ENCODE assay signal across 24 cellular contexts in the genomic region with DNA sequence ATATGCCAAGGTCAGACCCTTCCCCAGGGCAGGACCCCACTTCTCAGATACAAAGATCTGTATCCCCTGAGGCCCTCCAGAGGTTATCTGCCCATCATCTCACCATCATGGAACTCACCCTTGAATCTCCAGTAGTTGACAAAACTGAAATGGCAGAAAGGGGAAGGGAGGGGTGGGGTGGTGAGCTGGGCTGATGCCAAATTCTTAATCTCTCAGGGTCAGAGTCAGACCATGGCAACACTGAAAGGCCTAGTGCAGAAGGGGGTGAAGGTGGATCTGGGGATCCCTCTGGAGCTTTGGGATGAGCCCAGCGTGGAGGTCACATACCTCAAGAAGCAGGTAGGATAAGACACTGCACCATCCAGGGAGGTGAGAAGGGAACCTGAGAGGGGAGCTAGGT. TPM values are rescaled to one million over a fixed set of nuclear protein-coding genes. Genes with fewer than 3 reads are reported as not detected.
DNase-seq lines count a peak whose midpoint lies in the region; ATAC-seq and TF ChIP-seq lines count a peak whose summit lies in the region.
"Had no signal": no experiment of that assay in that cellular context is flagged by ENCODE, and none has a peak within 500 bp of the region (broad histone marks: within the 10 kb centered on the region; RNA-seq: fewer than 3 reads in every experiment).

No MANE protein-coding gene starts in this region.

- H3K27ac ChIP-seq in left ventricle myocardium inferior (replicated peaks): no peak overlapping the region
- H3K27ac ChIP-seq in VCaP: 0 out of 2 replicates have a peak overlapping the region, but pooled peaks have one; percentile 20
- no peak overlapping the region for H3K27ac ChIP-seq in ovary
- H3K27ac ChIP-seq: HL-60, uterus had no signal

- H3K4me1 ChIP-seq in left ventricle myocardium inferior (peaks cover 54% of the 10 kb centered on the region), ovary (ENCODE audit: insufficient read depth) (no peaks in the 10 kb centered on the region)

- H3K4me1 Mint-ChIP-seq in progenitor cell of endocrine pancreas (ENCODE audit: low read depth): peaks cover 18% of the 10 kb centered on the region

- H3K27me3 Mint-ChIP-seq in progenitor cell of endocrine pancreas: no peaks in the 10 kb centered on the region
- H3K27me3 Mint-ChIP-seq: activated naive CD8-positive, alpha-beta T cell treated with anti-CD3 and anti-CD28 coated beads, Interleukin-2, amount 10 ng/mL, durations not matched to agents 7 days and 5 days had no signal

- no peak for TF ChIP-seq EP300 in ovary (IDR thresholded peaks at IDR 0.05)

- WGBS in ovary, 3 donors: 88 to 94% (median 90%) methylated on average over 1 of the region's 1 CpG

- H3K36me3 Mint-ChIP-seq in progenitor cell of endocrine pancreas (ENCODE audit: insufficient read depth): no peaks in the 10 kb centered on the region

- H3K27ac Mint-ChIP-seq in progenitor cell of endocrine pancreas: peak overlapping the region; percentile 65
- H3K27ac Mint-ChIP-seq: activated naive CD8-positive, alpha-beta T cell treated with anti-CD3 and anti-CD28 coated beads, Interleukin-2, amount 10 ng/mL, durations not matched to agents 7 days and 5 days; activated T-helper 2 cell treated with anti-CD3 and anti-CD28 coated beads, Interferon-gamma antibody, Interleukin-2, Interleukin-4, amounts not matched to agents 10 μg/mL and 5 μg/mL and 100 μg/mL, durations not matched to agents 14 hours and 24 hours and 36 hours; T-helper 1 cell treated with Interleukin-12 subunit alpha and Interleukin-12 subunit beta and Interleukin-4 antibody, amounts not matched to agents 30 μg/mL and 1 μg/mL, for 36 hours had no signal

- TF ChIP-seq CTCF in left ventricle myocardium inferior (IDR thresholded peaks at IDR 0.05; ENCODE audit: borderline replicate concordance) (no peak), VCaP (conservative IDR thresholded peaks at IDR 0.05) (no peak), progenitor cell of endocrine pancreas (IDR thresholded peaks at IDR 0.05; ENCODE audit: unreplicated experiment) (no peak), ovary (IDR thresholded peaks at IDR 0.05) (no peak)

- no peak for ATAC-seq in left ventricle myocardium superior
- no peak for ATAC-seq in GM18861 (IDR thresholded peaks at IDR 0.05; ENCODE audit: unreplicated experiment)
- ATAC-seq in HG03342 (IDR thresholded peaks at IDR 0.05; ENCODE audit: unreplicated experiment): no peak

- H3K9me3 ChIP-seq in left ventricle myocardium inferior (replicated peaks) (no peaks in the 10 kb centered on the region), ovary (no peaks in the 10 kb centered on the region)
- H3K9me3 ChIP-seq: esophagus squamous epithelium, uterus had no signal

- DNase-seq in left ventricle myocardium superior (peak; percentile 3), left ventricle myocardium inferior (no peak), HUDEP-2 (lab: John Stamatoyannopoulos, UW; ENCODE audit: unreplicated experiment in 76 of 76) (peak in 70 of 76 experiments; percentile 15 to 83 (median 51)), progenitor cell of endocrine pancreas (ENCODE audit: low spot score, unreplicated experiment) (no peak), ovary (no peak)
- DNase-seq: activated CD4-positive, alpha-beta T cell treated with anti-CD3 and anti-CD28 coated beads for 48 hours; activated naive CD8-positive, alpha-beta T cell treated with anti-CD3 and anti-CD28 coated beads, Interleukin-2, amount 10 ng/mL, durations not matched to agents 7 days and 5 days; C1 segment of cervical spinal cord; central memory CD4-positive, alpha-beta T cell; endodermal cell; esophagus squamous epithelium; kidney glomerular epithelial cell; NCI-H1694 treated with DMSO at 0.1 percent for 48 hours; NCI-H2171 treated with DMSO at 0.1 percent for 48 hours; NCI-H524 treated with DMSO at 0.1 percent for 48 hours; stimulated activated naive CD4-positive, alpha-beta T cell treated with Interleukin-2 at 50 U/mL for 16 hours; uterus had no signal

- H3K27me3 ChIP-seq in left ventricle myocardium inferior (ENCODE audit: low read depth): no peaks in the 10 kb centered on the region
- H3K27me3 ChIP-seq in ovary: no peaks in the 10 kb centered on the region
- H3K27me3 ChIP-seq: esophagus squamous epithelium, uterus had no signal

- no peak overlapping the region for H3K4me3 ChIP-seq in left ventricle myocardium inferior
- no peak overlapping the region for H3K4me3 ChIP-seq in ovary
- H3K4me3 ChIP-seq: esophagus squamous epithelium, lung, uterus had no signal

- no peak for TF ChIP-seq POLR2A in ovary (IDR thresholded peaks at IDR 0.05)

- H3K36me3 ChIP-seq in left ventricle myocardium inferior (peaks cover 6% of the 10 kb centered on the region), ovary (no peaks in the 10 kb centered on the region)
- H3K36me3 ChIP-seq: uterus had no signal

- H3K4me3 Mint-ChIP-seq in progenitor cell of endocrine pancreas (ENCODE audit: low read depth): no peak overlapping the region
- H3K4me3 Mint-ChIP-seq: activated naive CD8-positive, alpha-beta T cell treated with anti-CD3 and anti-CD28 coated beads, Interleukin-2, amount 10 ng/mL, durations not matched to agents 7 days and 5 days; endodermal cell; T-helper 1 cell treated with Interleukin-12 subunit alpha and Interleukin-12 subunit beta and Interleukin-4 antibody, amounts not matched to agents 30 μg/mL and 1 μg/mL, for 36 hours had no signal

- H3K9me3 Mint-ChIP-seq in progenitor cell of endocrine pancreas (ENCODE audit: low read depth): no peaks in the 10 kb centered on the region
- H3K9me3 Mint-ChIP-seq: activated naive CD8-positive, alpha-beta T cell treated with anti-CD3 and anti-CD28 coated beads, Interleukin-2, amount 10 ng/mL, durations not matched to agents 7 days and 5 days; activated T-helper 2 cell treated with anti-CD3 and anti-CD28 coated beads, Interferon-gamma antibody, Interleukin-2, Interleukin-4, amounts not matched to agents 10 μg/mL and 5 μg/mL and 100 μg/mL, durations not matched to agents 14 hours and 24 hours and 36 hours; endodermal cell; T-helper 1 cell treated with Interleukin-12 subunit alpha and Interleukin-12 subunit beta and Interleukin-4 antibody, amounts not matched to agents 30 μg/mL and 1 μg/mL, for 36 hours had no signal

- intact Hi-C loops in left ventricle myocardium superior (cut with micrococcal nuclease): no loop called here
- intact Hi-C loops in left ventricle myocardium inferior (cut with micrococcal nuclease): no loop called here
- intact Hi-C loops in ovary (cut with DNase I): no loop called here

RNA-seq across cellular contexts. Expression of a gene that starts 3.1 kb away (rescaled TPM):
- 10.8 TPM for total RNA-seq in left ventricle myocardium superior
- total RNA-seq in left ventricle myocardium inferior: 8.5 TPM
- total RNA-seq in progenitor cell of endocrine pancreas: 22.5 and 25.5 TPM in 2 replicates
- total RNA-seq in ovary: 10 to 100 TPM; 11.7 to 28.7 (median 22.0) TPM
- 10 to 100 TPM; 33.9 to 42.8 TPM for polyA plus RNA-seq in ovary

RNA-seq across cellular contexts. Expression of a gene that starts 3.4 kb away (rescaled TPM):
- 31.9 TPM for total RNA-seq in left ventricle myocardium superior
- total RNA-seq in left ventricle myocardium inferior: 34.1 TPM
- 79.6 and 91.2 TPM in 2 replicates for total RNA-seq in progenitor cell of endocrine pancreas
- 10 to 100 TPM; 35.9 to 66.1 (median 57.5) TPM for total RNA-seq in ovary
- polyA plus RNA-seq in ovary: 10 to 100 TPM; 43.1 to 52.1 TPM

RNA-seq across cellular contexts. Expression of a gene that starts 4.2 kb away (rescaled TPM):
- total RNA-seq in left ventricle myocardium superior (2.8 TPM), left ventricle myocardium inferior (2.0 TPM), progenitor cell of endocrine pancreas (1.6 and 2.2 TPM in 2 replicates), ovary (1 to 10 TPM; 3.4 to 6.7 (median 4.5) TPM)
- polyA plus RNA-seq in ovary: 1 to 10 TPM in 1 of 2 donors, under 1 TPM in 1; 0.28 to 3.4 TPM

RNA-seq across cellular contexts. Expression of a gene that starts 21.1 kb away (rescaled TPM):
- total RNA-seq in left ventricle myocardium superior (15.3 TPM), left ventricle myocardium inferior (11.8 TPM), progenitor cell of endocrine pancreas (34.0 and 36.0 TPM in 2 replicates), ovary (10 to 100 TPM; 10.9 to 20.3 (median 14.2) TPM)
- polyA plus RNA-seq in ovary: 10 to 100 TPM; 13.8 to 19.0 TPM

RNA-seq across cellular contexts. Expression of a gene that starts 21.4 kb away (rescaled TPM):
- total RNA-seq in left ventricle myocardium superior (23.9 TPM), left ventricle myocardium inferior (21.1 TPM), progenitor cell of endocrine pancreas (212 and 224 TPM in 2 replicates), ovary (10 to 100 TPM; 24.4 to 57.6 (median 37.9) TPM)
- 10 to 100 TPM; 45.1 to 79.7 TPM for polyA plus RNA-seq in ovary

Comparison
In these comparisons a context has a peak if more than half of its experiments do, and no peak if none do; other contexts are left out.
1. DNase-seq: peak in left ventricle myocardium superior (single experiment) and HUDEP-2 (70 of 76); none in left ventricle myocardium inferior (single experiment), progenitor cell of endocrine pancreas (single experiment) and ovary (0 of 5).